Comparison of ENCODE assay signal across 1 cellular context in the genomic region with DNA sequence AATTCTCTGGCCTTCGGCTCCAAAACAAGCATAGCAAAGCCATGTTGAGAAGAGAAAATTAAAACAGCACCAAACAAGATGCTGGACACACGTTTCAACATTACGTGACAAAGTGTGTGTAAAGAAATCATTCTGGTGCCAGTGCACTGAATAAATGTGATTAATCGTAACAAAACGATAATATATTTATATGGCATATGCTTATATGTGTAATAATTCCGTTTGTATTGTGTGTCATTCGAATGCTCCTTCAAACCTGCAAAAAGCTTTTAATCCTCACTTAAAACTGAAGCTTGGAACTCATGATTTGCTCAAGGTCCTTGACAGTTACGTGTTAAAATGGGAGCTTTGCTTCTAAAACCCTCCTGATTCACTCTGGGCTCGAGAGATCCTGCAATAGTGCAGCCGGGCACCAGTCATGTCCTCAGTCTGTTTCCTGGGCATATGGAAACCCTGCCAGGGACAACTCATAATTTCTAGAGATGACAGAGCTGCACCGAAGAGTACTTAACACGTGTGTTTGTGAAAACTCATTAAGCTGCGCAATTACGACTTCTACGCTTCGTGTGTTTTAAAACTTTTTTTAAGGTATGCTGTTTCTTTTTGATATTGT.
TF ChIP-seq lines count a peak whose summit lies in the region.

No MANE protein-coding gene starts in this region.

TF ChIP-seq in endothelial cell of umbilical vein, 7 proteins besides CTCF, POLR2A, EP300 and RAD21:
- TF ChIP-seq MYC (IDR thresholded peaks at IDR 0.05; ENCODE audit: low read depth, low read length) = no peak
- TF ChIP-seq JUN (IDR thresholded peaks at IDR 0.05; ENCODE audit: borderline replicate concordance, insufficient read depth, insufficient read length, low read depth) = no peak
- TF ChIP-seq FOS (IDR thresholded peaks at IDR 0.05; ENCODE audit: borderline replicate concordance, insufficient read depth, low read length) = no peak
- TF ChIP-seq EZH2 (IDR thresholded peaks at IDR 0.05; ENCODE audit: borderline replicate concordance, low read depth, low read length, severe bottlenecking) = no peak
- TF ChIP-seq GATA2 (IDR thresholded peaks at IDR 0.05; ENCODE audit: insufficient read depth, insufficient read length, low read depth, low read length) = no peak
- TF ChIP-seq POLR2AphosphoS5 (IDR thresholded peaks at IDR 0.05; ENCODE audit: insufficient read depth, low read depth, low read length) = no peak
- TF ChIP-seq MAX (IDR thresholded peaks at IDR 0.05; ENCODE audit: insufficient read depth, insufficient read length) = no peak
